ENCODE assay signal across 12 cellular contexts in genomic region chr19:39127812-39128510, GRCh38. TPM values are rescaled to one million over a fixed set of nuclear protein-coding genes. Genes with fewer than 3 reads are reported as not detected.
A peak's percentile ranks its signal among the peaks of the same experiment; 100 is the strongest.
DNase-seq lines count a peak whose midpoint lies in the region; ATAC-seq, FAIRE-seq and TF ChIP-seq lines count a peak whose summit lies in the region.
"Had no signal": no experiment of that assay in that cellular context is flagged by ENCODE, and none has a peak within 500 bp of the region (broad histone marks: within the 10 kb centered on the region; RNA-seq: fewer than 3 reads in every experiment).

No MANE protein-coding gene starts in this region.

- peak; percentile 84 for FAIRE-seq in A549 (lab: Jason Lieb, UNC)

- H3K4me3 ChIP-seq in A549 = peak overlapping the region; percentile 84; the same call in 2 of the 3 replicates
- no peak overlapping the region for H3K4me3 ChIP-seq in muscle layer of duodenum (ENCODE audit: low read depth in 1 of 2, low read length in 2 of 2)

- H3K27ac ChIP-seq in A549 = peak overlapping the region; percentile 92 to 94
- peak overlapping the region; percentile 39 for H3K27ac ChIP-seq in cingulate gyrus (ENCODE audit: low read depth, low read length)
- peak overlapping the region; percentile 56 for H3K27ac ChIP-seq in muscle layer of duodenum (ENCODE audit: low read length)

- CTCF ChIA-PET in A549 (lab: Yijun Ruan, JAX) = interaction anchor here (0.6 to 13.1 kb wide), 16 partner anchors 10 to 203 kb away, joined by 3 to 224 read pairs (median 6); no protein-coding TSS in a partner anchor

- no peaks in the 10 kb centered on the region for H3K36me3 ChIP-seq in muscle layer of duodenum (ENCODE audit: control insufficient read depth in 1 of 2, insufficient read depth in 2 of 2, low read length in 2 of 2)

- no peak for TF ChIP-seq POLR2A in A549 (IDR thresholded peaks at IDR 0.05; ENCODE audit: low read length)

- TF ChIP-seq RAD21 in A549 (conservative IDR thresholded peaks at IDR 0.05 in 1 of 2, IDR thresholded peaks at IDR 0.05 in 1 of 2) = no peak

- no peak for ATAC-seq in A549
- ATAC-seq: esophagus mucosa had no signal

- TF ChIP-seq EP300 in A549 (IDR thresholded peaks at IDR 0.05) = no peak

- POLR2A ChIA-PET in A549 (lab: Yijun Ruan, JAX) = interaction anchor here (1.1 kb wide), 1 partner anchor 308 kb away, joined by 3 read pairs; the partner anchor contains the start of gene RPS16

- DNase-seq in A549 (ENCODE audit: low read depth in 1 of 2, low spot score in 1 of 2) (no peak), NCI-H1105 (lab: John Stamatoyannopoulos, UW) (peak; percentile 65), DMS153 treated with DMSO at 0.1 percent for 48 hours (lab: John Stamatoyannopoulos, UW; ENCODE audit: unreplicated experiment) (no peak), NCI-H146 treated with DMSO at 0.1 percent for 48 hours (lab: John Stamatoyannopoulos, UW; ENCODE audit: unreplicated experiment) (no peak), KG1 (lab: John Stamatoyannopoulos, UW) (no peak)
- DNase-seq in stimulated activated CD4-positive, alpha-beta T cell treated with anti-CD3 and anti-CD28 coated beads, Interleukin-2, amount 100 ng/mL, for 24 hours = no peak
- DNase-seq: activated naive CD8-positive, alpha-beta T cell treated with anti-CD3 and anti-CD28 coated beads, Interleukin-2, amount 10 ng/mL, durations not matched to agents 7 days and 5 days; HCEC 1CT; stimulated activated CD4-positive, alpha-beta T cell treated with anti-CD3 and anti-CD28 coated beads, Interleukin-4, amount 100 ng/mL, for 24 hours had no signal

- TF ChIP-seq CTCF in A549 (IDR thresholded peaks at IDR 0.05) = no peak

- peaks cover 52% of the 10 kb centered on the region for H3K4me1 ChIP-seq in A549
- peaks cover 6 to 53% of the 10 kb centered on the region in 2 donors for H3K4me1 ChIP-seq in muscle layer of duodenum (ENCODE audit: control insufficient read depth in 1 of 2, insufficient read depth in 2 of 2, low read length in 2 of 2)

- H3K9me3 ChIP-seq in A549 (no peaks in the 10 kb centered on the region), muscle layer of duodenum (ENCODE audit: control insufficient read depth in 1 of 2, low read length in 2 of 2) (no peaks in the 10 kb centered on the region)

- no peaks in the 10 kb centered on the region for H3K27me3 ChIP-seq in muscle layer of duodenum (ENCODE audit: low read depth, low read length)

- peak overlapping the region; percentile 77 for H3K4me2 ChIP-seq in A549

- 82% methylated on average over 9 of the region's 9 CpGs for WGBS in A549 (ENCODE audit: missing lambda C conversion rate)

TF ChIP-seq in A549, 52 proteins besides CTCF, POLR2A, EP300 and RAD21:
- TF ChIP-seq ZC3H11A (IDR thresholded peaks at IDR 0.05) (no peak), MAFK (IDR thresholded peaks at IDR 0.05; ENCODE audit: partially characterized antibody) (peak; percentile 74)

RNA-seq across cellular contexts. Expression of gene PAK4, which starts 2.4 kb away (rescaled TPM):
- polyA plus RNA-seq in A549 (2011; rRNA removed) (37.9 and 42.9 TPM in 2 replicates), A549 (2017; fragmentation: RNase III; extraction: RNeasy Plus Mini Kit Qiagen cat#74134 plus additional on column Dnase treatment) (75.8 to 84.2 TPM (median 76.7 TPM) in 3 replicates)
- 105 and 115 TPM in 2 replicates for polyA plus RNA-seq in A549 (2012; cell fraction: cytosol; rRNA removed)
- 115 and 138 TPM in 2 replicates for polyA plus RNA-seq in A549 (2012; cell fraction: nucleus; rRNA removed)
- polyA minus RNA-seq in A549 (2011; rRNA and poly(A)+ RNA removed) = 68.7 and 73.7 TPM in 2 replicates

RNA-seq across cellular contexts. Expression of gene ACP7, which starts 43.8 kb away (rescaled TPM):
- polyA plus RNA-seq in A549 (2011; rRNA removed) = 0.06 and 0.08 TPM in 2 replicates
- 0.05 and 0.08 TPM in 2 replicates for polyA plus RNA-seq in A549 (2012; cell fraction: cytosol; rRNA removed)
- polyA plus RNA-seq in A549 (2012; cell fraction: nucleus; rRNA removed) = 0.07 TPM in 1 of 2 replicates, not detected in the other
- polyA plus RNA-seq in A549 (2017; fragmentation: RNase III; extraction: RNeasy Plus Mini Kit Qiagen cat#74134 plus additional on column Dnase treatment) = 0.25 to 0.44 TPM (median 0.28 TPM) in 3 replicates
- polyA minus RNA-seq in A549 (2011; rRNA and poly(A)+ RNA removed) = 0.41 TPM in 1 of 2 replicates, not detected in the other

Comparison
In these comparisons a context has a peak if more than half of its experiments do, and no peak if none do; other contexts are left out.
1. H3K27ac ChIP-seq: peak in every context shown above with its lines; median percentile 93 in A549; 56 in muscle layer of duodenum; 39 in cingulate gyrus.